1 cellular context compared by ENCODE assay signal in genomic region chr12:62469704-62470103, GRCh38.
TF ChIP-seq lines count a peak whose summit lies in the region.

No MANE protein-coding gene starts in this region.

TF ChIP-seq in HepG2, 621 proteins besides CTCF, POLR2A, EP300 and RAD21 (continued from another document):
- TF ChIP-seq YY1 (IDR thresholded peaks at IDR 0.05; ENCODE audit: insufficient read depth, insufficient replicate concordance, low read depth, low read length) (no peak), ZFP62 (CRISPR knock-in tag; IDR thresholded peaks at IDR 0.05) (no peak), AKNA (CRISPR knock-in tag; IDR thresholded peaks at IDR 0.05; ENCODE audit: borderline replicate concordance) (no peak), NAIF1 (CRISPR knock-in tag; IDR thresholded peaks at IDR 0.05; ENCODE audit: borderline replicate concordance) (no peak), ZMYM2 (CRISPR knock-in tag; IDR thresholded peaks at IDR 0.05) (no peak), MZF1 (CRISPR knock-in tag; IDR thresholded peaks at IDR 0.05; ENCODE audit: borderline replicate concordance) (no peak), SP2 (CRISPR knock-in tag; IDR thresholded peaks at IDR 0.05) (no peak), CENPT (CRISPR knock-in tag; IDR thresholded peaks at IDR 0.05; ENCODE audit: low read depth) (no peak), ZNF576 (CRISPR knock-in tag; IDR thresholded peaks at IDR 0.05) (no peak), ZNF709 (CRISPR knock-in tag; IDR thresholded peaks at IDR 0.05) (no peak), TFAP4 (IDR thresholded peaks at IDR 0.05; ENCODE audit: borderline replicate concordance, low read depth) (no peak), MAF1 (CRISPR knock-in tag; IDR thresholded peaks at IDR 0.05; ENCODE audit: borderline replicate concordance) (no peak), ZNF33A (CRISPR knock-in tag; IDR thresholded peaks at IDR 0.05; ENCODE audit: borderline replicate concordance) (no peak), ZNF773 (CRISPR knock-in tag; IDR thresholded peaks at IDR 0.05; ENCODE audit: borderline replicate concordance) (no peak), NFYB (CRISPR knock-in tag; IDR thresholded peaks at IDR 0.05) (no peak)
